ENCODE assay signal across 9 cellular contexts in the genomic region with DNA sequence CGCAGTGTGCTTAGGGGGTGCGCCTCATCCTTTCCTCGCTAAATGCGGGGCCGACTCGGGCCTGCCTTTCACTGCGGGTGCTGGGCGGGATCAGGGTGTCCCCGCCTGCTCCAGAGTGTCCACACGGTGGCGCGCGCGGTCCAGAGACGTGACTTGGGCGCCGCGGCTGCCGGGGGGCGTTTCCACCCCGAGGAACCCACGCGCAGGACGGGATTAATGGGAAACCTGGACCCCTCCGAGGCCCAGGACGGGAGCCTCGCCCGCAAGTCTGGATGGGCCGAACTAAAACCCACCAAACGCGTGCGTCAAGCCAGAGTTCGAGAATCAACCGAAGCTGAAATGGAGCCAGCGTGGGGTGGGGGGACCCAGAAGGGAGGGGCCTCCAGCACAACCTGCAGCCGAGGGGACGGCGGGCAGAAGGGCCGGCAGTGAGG.
A peak's percentile ranks its signal among the peaks of the same experiment; 100 is the strongest.
DNase-seq lines count a peak whose midpoint lies in the region; ATAC-seq, FAIRE-seq and TF ChIP-seq lines count a peak whose summit lies in the region.
"Had no signal": no experiment of that assay in that cellular context is flagged by ENCODE, and none has a peak within 500 bp of the region (broad histone marks: within the 10 kb centered on the region; RNA-seq: fewer than 3 reads in every experiment).

No MANE protein-coding gene starts in this region.

- FAIRE-seq in RCC 7860 (lab: Jason Lieb, UNC) = no peak
- FAIRE-seq: A204.1 had no signal

- H3K9me3 ChIP-seq in HUES64 (ENCODE audit: insufficient read depth, low read depth, low read length) = no peaks in the 10 kb centered on the region

- H3K4me1 Mint-ChIP-seq in activated T-helper 2 cell treated with anti-CD3 and anti-CD28 coated beads, Interferon-gamma antibody, Interleukin-2, Interleukin-4, amounts not matched to agents 10 μg/mL and 5 μg/mL and 100 μg/mL, durations not matched to agents 14 hours and 24 hours and 36 hours (ENCODE audit: low read depth) = peaks cover 31% of the 10 kb centered on the region
- H3K4me1 Mint-ChIP-seq in natural killer cell = peaks cover 32 to 52% of the 10 kb centered on the region in 2 donors
- peaks cover 2 to 9% of the 10 kb centered on the region in 2 donors for H3K4me1 Mint-ChIP-seq in stimulated activated naive B cell treated with anti-CD40 and anti-IgM and Interleukin-4, amounts not matched to agents 10 μg/mL and 1 μg/mL and 100 μg/mL, for 72 hours

- H3K4me1 ChIP-seq in HUES64 (ENCODE audit: insufficient read depth, low read length) = no peaks in the 10 kb centered on the region; the same call in 1 of the 2 replicates

- peak; percentile 82 for TF ChIP-seq CTCF in natural killer cell (IDR thresholded peaks at IDR 0.05)

- H3K9ac ChIP-seq in HUES64 (ENCODE audit: low read depth, low read length) = peak overlapping the region; percentile 47; the same call in 1 of the 2 replicates

- peaks cover 2% of the 10 kb centered on the region for H3K36me3 Mint-ChIP-seq in activated T-helper 2 cell treated with anti-CD3 and anti-CD28 coated beads, Interferon-gamma antibody, Interleukin-2, Interleukin-4, amounts not matched to agents 10 μg/mL and 5 μg/mL and 100 μg/mL, durations not matched to agents 14 hours and 24 hours and 36 hours (ENCODE audit: low read depth)
- no peaks in the 10 kb centered on the region for H3K36me3 Mint-ChIP-seq in natural killer cell
- no peaks in the 10 kb centered on the region for H3K36me3 Mint-ChIP-seq in stimulated activated naive B cell treated with anti-CD40 and anti-IgM and Interleukin-4, amounts not matched to agents 10 μg/mL and 1 μg/mL and 100 μg/mL, for 72 hours

- no peaks in the 10 kb centered on the region for H3K27me3 Mint-ChIP-seq in activated T-helper 2 cell treated with anti-CD3 and anti-CD28 coated beads, Interferon-gamma antibody, Interleukin-2, Interleukin-4, amounts not matched to agents 10 μg/mL and 5 μg/mL and 100 μg/mL, durations not matched to agents 14 hours and 24 hours and 36 hours (ENCODE audit: low read depth)
- H3K27me3 Mint-ChIP-seq in natural killer cell (ENCODE audit: low read depth in 2 of 2) = no peaks in the 10 kb centered on the region
- H3K27me3 Mint-ChIP-seq in stimulated activated naive B cell treated with anti-CD40 and anti-IgM and Interleukin-4, amounts not matched to agents 10 μg/mL and 1 μg/mL and 100 μg/mL, for 72 hours = peaks cover 0 to 4% of the 10 kb centered on the region in 2 donors

- ATAC-seq in natural killer cell = peak; percentile 95 to 97 (median 95)
- peak; percentile 95 for ATAC-seq in stimulated activated naive B cell treated with anti-CD40 and anti-IgM and Interleukin-4, amounts not matched to agents 10 μg/mL and 1 μg/mL and 100 μg/mL, for 72 hours (replicated peaks)

- no peaks in the 10 kb centered on the region for H3K9me3 Mint-ChIP-seq in activated T-helper 2 cell treated with anti-CD3 and anti-CD28 coated beads, Interferon-gamma antibody, Interleukin-2, Interleukin-4, amounts not matched to agents 10 μg/mL and 5 μg/mL and 100 μg/mL, durations not matched to agents 14 hours and 24 hours and 36 hours
- H3K9me3 Mint-ChIP-seq in natural killer cell = no peaks in the 10 kb centered on the region
- H3K9me3 Mint-ChIP-seq in stimulated activated naive B cell treated with anti-CD40 and anti-IgM and Interleukin-4, amounts not matched to agents 10 μg/mL and 1 μg/mL and 100 μg/mL, for 72 hours = no peaks in the 10 kb centered on the region

- WGBS in HUES64 = under 1% methylated on average over 39 of the region's 39 CpGs

- peak overlapping the region; percentile 68 for H3K4me3 ChIP-seq in HUES64 (ENCODE audit: low read length)

- DNase-seq in DMS 273 (lab: John Stamatoyannopoulos, UW; ENCODE audit: unreplicated experiment) = peak; percentile 90
- no peak for DNase-seq in DMS 273 treated with DMSO at 0.1 percent for 48 hours (lab: John Stamatoyannopoulos, UW)
- DNase-seq in RCC 7860 (ENCODE audit: low spot score) = peak; percentile 42
- peak; percentile 76 for DNase-seq in activated T-helper 2 cell treated with anti-CD3 and anti-CD28 coated beads, Interferon-gamma antibody, Interleukin-2, Interleukin-4, amounts not matched to agents 10 μg/mL and 5 μg/mL and 100 μg/mL, durations not matched to agents 14 hours and 24 hours and 36 hours (ENCODE audit: low spot score)
- DNase-seq in fibroblast of peridontal ligament (ENCODE audit: extremely low read depth) = peak; percentile 76
- peak; percentile 85 for DNase-seq in natural killer cell
- peak; percentile 68 for DNase-seq in stimulated activated naive B cell treated with anti-CD40 and anti-IgM and Interleukin-4, amounts not matched to agents 10 μg/mL and 1 μg/mL and 100 μg/mL, for 72 hours

- no peaks in the 10 kb centered on the region for H3K27me3 ChIP-seq in HUES64 (ENCODE audit: insufficient read depth, low read length)

- intact Hi-C loops in activated T-helper 2 cell treated with anti-CD3 and anti-CD28 coated beads, Interferon-gamma antibody, Interleukin-2, Interleukin-4, amounts not matched to agents 10 μg/mL and 5 μg/mL and 100 μg/mL, durations not matched to agents 14 hours and 24 hours and 36 hours (cut with micrococcal nuclease) = loop anchor here (5.0 kb wide), 1 partner anchor 1012 kb away; no protein-coding TSS in a partner anchor
- intact Hi-C loops in natural killer cell (cut with micrococcal nuclease) = loop anchor here (1.0 to 5.0 kb wide), 2 partner anchors 244 to 522 kb away; no protein-coding TSS in a partner anchor

- H3K4me3 Mint-ChIP-seq in activated T-helper 2 cell treated with anti-CD3 and anti-CD28 coated beads, Interferon-gamma antibody, Interleukin-2, Interleukin-4, amounts not matched to agents 10 μg/mL and 5 μg/mL and 100 μg/mL, durations not matched to agents 14 hours and 24 hours and 36 hours (ENCODE audit: low read depth) = peak overlapping the region; percentile 79
- H3K4me3 Mint-ChIP-seq in natural killer cell = peak overlapping the region; percentile 93
- H3K4me3 Mint-ChIP-seq in stimulated activated naive B cell treated with anti-CD40 and anti-IgM and Interleukin-4, amounts not matched to agents 10 μg/mL and 1 μg/mL and 100 μg/mL, for 72 hours = peak overlapping the region; percentile 86 to 89

- no peaks in the 10 kb centered on the region for H3K36me3 ChIP-seq in HUES64 (ENCODE audit: insufficient read depth, low read length)

- H3K27ac Mint-ChIP-seq in activated T-helper 2 cell treated with anti-CD3 and anti-CD28 coated beads, Interferon-gamma antibody, Interleukin-2, Interleukin-4, amounts not matched to agents 10 μg/mL and 5 μg/mL and 100 μg/mL, durations not matched to agents 14 hours and 24 hours and 36 hours = peak overlapping the region; percentile 31
- H3K27ac Mint-ChIP-seq in natural killer cell = peak overlapping the region; percentile 56 to 80
- H3K27ac Mint-ChIP-seq in stimulated activated naive B cell treated with anti-CD40 and anti-IgM and Interleukin-4, amounts not matched to agents 10 μg/mL and 1 μg/mL and 100 μg/mL, for 72 hours = peak overlapping the region; percentile 67

- no peak overlapping the region for H3K27ac ChIP-seq in HUES64 (ENCODE audit: low read depth, low read length)
